36 cellular contexts compared by ENCODE assay signal in genomic region chr9:123216387-123216786, GRCh38. TPM values are rescaled to one million over a fixed set of nuclear protein-coding genes. Genes with fewer than 3 reads are reported as not detected.
DNase-seq lines count a peak whose midpoint lies in the region; ATAC-seq, FAIRE-seq and TF ChIP-seq lines count a peak whose summit lies in the region.
"Had no signal": no experiment of that assay in that cellular context is flagged by ENCODE, and none has a peak within 500 bp of the region (broad histone marks: within the 10 kb centered on the region; RNA-seq: fewer than 3 reads in every experiment).

No MANE protein-coding gene starts in this region.

- no peak overlapping the region for H3K4me3 Mint-ChIP-seq in stimulated activated memory B cell treated with anti-CD40 and anti-IgM and Interleukin-4, amounts not matched to agents 10 μg/mL and 1 μg/mL and 100 μg/mL, for 72 hours
- H3K4me3 Mint-ChIP-seq: activated naive CD8-positive, alpha-beta T cell treated with anti-CD3 and anti-CD28 coated beads, Interleukin-2, amount 10 ng/mL, durations not matched to agents 7 days and 5 days; CD8-positive, alpha-beta memory T cell; central memory CD8-positive, alpha-beta T cell; effector memory CD8-positive, alpha-beta T cell had no signal

- TF ChIP-seq CTCF in bronchial epithelial cell (IDR thresholded peaks at IDR 0.05; ENCODE audit: insufficient read depth, low read length, severe bottlenecking): no peak

- POLR2A ChIA-PET in HEK293T (lab: Yijun Ruan, JAX): no interaction called here

- H3K36me3 Mint-ChIP-seq in stimulated activated memory B cell treated with anti-CD40 and anti-IgM and Interleukin-4, amounts not matched to agents 10 μg/mL and 1 μg/mL and 100 μg/mL, for 72 hours: peaks cover 28% of the 10 kb centered on the region

- no peaks in the 10 kb centered on the region for H3K9me3 Mint-ChIP-seq in stimulated activated memory B cell treated with anti-CD40 and anti-IgM and Interleukin-4, amounts not matched to agents 10 μg/mL and 1 μg/mL and 100 μg/mL, for 72 hours
- H3K9me3 Mint-ChIP-seq: activated naive CD8-positive, alpha-beta T cell treated with anti-CD3 and anti-CD28 coated beads, Interleukin-2, amount 10 ng/mL, durations not matched to agents 7 days and 5 days; CD8-positive, alpha-beta memory T cell; central memory CD8-positive, alpha-beta T cell; effector memory CD8-positive, alpha-beta T cell; naive thymus-derived CD4-positive, alpha-beta T cell had no signal

- no peaks in the 10 kb centered on the region for H3K27me3 ChIP-seq in bronchial epithelial cell (ENCODE audit: control insufficient read depth, insufficient read depth, low read length)
- H3K27me3 ChIP-seq: ascending aorta, esophagus muscularis mucosa, thyroid gland, vagina had no signal

- H3K4me1 Mint-ChIP-seq in stimulated activated memory B cell treated with anti-CD40 and anti-IgM and Interleukin-4, amounts not matched to agents 10 μg/mL and 1 μg/mL and 100 μg/mL, for 72 hours: peaks cover 77% of the 10 kb centered on the region
- H3K4me1 Mint-ChIP-seq: central memory CD8-positive, alpha-beta T cell had no signal

- no peak overlapping the region for H3K4me3 ChIP-seq in bronchial epithelial cell (ENCODE audit: low read depth, low read length)
- H3K4me3 ChIP-seq: ascending aorta, esophagus muscularis mucosa, psoas muscle, thyroid gland, vagina had no signal

- CTCF ChIA-PET in HEK293T (lab: Yijun Ruan, JAX): no interaction called here

- FAIRE-seq in bronchial epithelial cell (lab: Jason Lieb, UNC): no peak
- FAIRE-seq: G401.6, HTR-8/SVneo had no signal

- DNase-seq in HEK293T (ENCODE audit: extremely low spot score): no peak
- DNase-seq in OCI-M1 (lab: John Stamatoyannopoulos, UW): peak; percentile 33
- DNase-seq in bronchial epithelial cell (ENCODE audit: low read depth): peak; percentile 52
- DNase-seq in occipital lobe (lab: John Stamatoyannopoulos, UW): no peak
- DNase-seq in HT-29 (ENCODE audit: low spot score): no peak
- DNase-seq: activated CD4-positive, alpha-beta T cell treated with anti-CD3 and anti-CD28 coated beads for 48 hours; activated gamma-delta T cell treated with Interleukin-2 at 50 U/mL for 16 hours; activated naive CD8-positive, alpha-beta T cell treated with anti-CD3 and anti-CD28 coated beads, Interleukin-2, amount 10 ng/mL, durations not matched to agents 7 days and 5 days; activated T-cell treated with anti-CD3 and anti-CD28 coated beads, Interleukin-2, amount 50 U/mL, for 1 hour; CD8-positive, alpha-beta memory T cell; effector memory CD8-positive, alpha-beta T cell; head of caudate nucleus; islet precursor cell; left ventricle myocardium superior; midbrain; naive thymus-derived CD4-positive, alpha-beta T cell; NCI-H1092 treated with DMSO at 0.1 percent for 48 hours; NCI-H2029; NCI-H69; psoas muscle; SHP77; stimulated activated CD4-positive, alpha-beta T cell treated with anti-CD3 and anti-CD28 coated beads, Interleukin-12 subunit alpha, Interleukin-12 subunit beta, amount 100 ng/mL, for 4 hours; stimulated activated CD4-positive, alpha-beta T cell treated with anti-CD3 and anti-CD28 coated beads, Interleukin-2, amount 100 ng/mL, for 48 hours; SW 1271; thyroid gland; WERI-Rb-1 had no signal

- no peaks in the 10 kb centered on the region for H3K27me3 Mint-ChIP-seq in stimulated activated memory B cell treated with anti-CD40 and anti-IgM and Interleukin-4, amounts not matched to agents 10 μg/mL and 1 μg/mL and 100 μg/mL, for 72 hours
- H3K27me3 Mint-ChIP-seq: activated naive CD8-positive, alpha-beta T cell treated with anti-CD3 and anti-CD28 coated beads, Interleukin-2, amount 10 ng/mL, durations not matched to agents 7 days and 5 days; CD8-positive, alpha-beta memory T cell; central memory CD8-positive, alpha-beta T cell; effector memory CD8-positive, alpha-beta T cell; naive thymus-derived CD4-positive, alpha-beta T cell had no signal

- H3K27ac Mint-ChIP-seq in stimulated activated memory B cell treated with anti-CD40 and anti-IgM and Interleukin-4, amounts not matched to agents 10 μg/mL and 1 μg/mL and 100 μg/mL, for 72 hours: peak overlapping the region; percentile 57
- H3K27ac Mint-ChIP-seq: activated naive CD8-positive, alpha-beta T cell treated with anti-CD3 and anti-CD28 coated beads, Interleukin-2, amount 10 ng/mL, durations not matched to agents 7 days and 5 days; CD8-positive, alpha-beta memory T cell; effector memory CD8-positive, alpha-beta T cell had no signal

- H3K36me3 ChIP-seq in bronchial epithelial cell (ENCODE audit: control insufficient read depth, insufficient read depth, low read length): no peaks in the 10 kb centered on the region
- H3K36me3 ChIP-seq: ascending aorta, esophagus muscularis mucosa, thyroid gland, vagina, WERI-Rb-1 had no signal

- no peak for ATAC-seq in stimulated activated memory B cell treated with anti-CD40 and anti-IgM and Interleukin-4, amounts not matched to agents 10 μg/mL and 1 μg/mL and 100 μg/mL, for 72 hours
- no peak for ATAC-seq in HG03196 (IDR thresholded peaks at IDR 0.05; ENCODE audit: unreplicated experiment)
- ATAC-seq: effector memory CD8-positive, alpha-beta T cell; HCT116; left ventricle myocardium superior; naive thymus-derived CD4-positive, alpha-beta T cell; psoas muscle; sciatic nerve had no signal

TF ChIP-seq in HEK293T, 16 proteins besides CTCF, POLR2A, EP300 and RAD21:
- no peak for TF ChIP-seq TARDBP (IDR thresholded peaks at IDR 0.05)
- TF ChIP-seq SP1 (IDR thresholded peaks at IDR 0.05): no peak
- no peak for TF ChIP-seq NFRKB (IDR thresholded peaks at IDR 0.05)
- no peak for TF ChIP-seq CTBP1 (IDR thresholded peaks at IDR 0.05; ENCODE audit: borderline replicate concordance)
- TF ChIP-seq PKNOX1 (IDR thresholded peaks at IDR 0.05): peak; percentile 26
- TF ChIP-seq ELF4 (IDR thresholded peaks at IDR 0.05): no peak

RNA-seq across cellular contexts. Expression of gene STRBP, which starts 52.0 kb away (rescaled TPM):
- total RNA-seq in bronchial epithelial cell: 15.0 and 21.6 TPM in 2 replicates
- total RNA-seq in occipital lobe: 97.5 TPM
- 18.4 and 19.9 TPM in 2 replicates for total RNA-seq in HT-29 (2014; rRNA removed; shearing (Covaris generic))

Comparison
In these comparisons a context has a peak if more than half of its experiments do, and no peak if none do; other contexts are left out.
1. DNase-seq: peak in OCI-M1 (single experiment) and bronchial epithelial cell (single experiment); none in HEK293T (single experiment), occipital lobe (single experiment) and HT-29 (single experiment).